21 cellular contexts compared by ENCODE assay signal in the genomic region with DNA sequence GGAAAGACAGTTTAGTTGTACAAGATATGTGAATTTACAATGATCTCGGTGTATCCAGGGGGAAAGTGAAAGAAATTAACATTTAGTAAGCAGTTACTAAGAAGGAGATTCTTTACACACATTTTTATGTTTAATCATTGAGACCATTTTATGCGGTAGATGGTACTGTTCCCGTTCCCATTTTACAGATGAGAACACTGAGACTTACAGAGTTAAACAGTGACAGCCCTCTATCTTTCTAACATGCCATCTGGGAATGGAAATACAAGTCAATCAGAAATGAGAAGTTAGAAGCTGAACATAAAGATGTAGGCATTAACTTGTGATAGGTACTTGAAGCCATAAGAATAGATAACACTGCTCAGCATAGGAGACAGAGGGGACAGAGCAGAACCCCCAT.
"Had no signal": no experiment of that assay in that cellular context is flagged by ENCODE, and none has a peak within 500 bp of the region (broad histone marks: within the 10 kb centered on the region; RNA-seq: fewer than 3 reads in every experiment).

No MANE protein-coding gene starts in this region.

- H3K9ac ChIP-seq: KMS-11, SK-N-SH had no signal

- H3K27ac ChIP-seq: KMS-11, RWPE1 had no signal

- ATAC-seq: Panc1 had no signal

- H3K9me3 ChIP-seq: SK-N-SH had no signal

- H3K4me2 ChIP-seq: KMS-11, SK-N-SH had no signal

- DNase-seq: IMR-90, Kasumi-1, MM.1S, NCI-H1092 treated with DMSO at 0.1 percent for 48 hours, NCI-H1436, NCI-H187, NCI-H2029, NCI-H2081 treated with DMSO at 0.1 percent for 48 hours, NCI-H2171, NCI-H226, NCI-H446, NCI-H510A, NCI-H524 treated with DMSO at 0.1 percent for 48 hours, NCI-H69, NCI-H774, SHP77, SK-N-SH, SW 1271 had no signal
